ENCODE assay signal across 15 cellular contexts in genomic region chr14:75587388-75587787, GRCh38. TPM values are rescaled to one million over a fixed set of nuclear protein-coding genes. Genes with fewer than 3 reads are reported as not detected.
DNase-seq lines count a peak whose midpoint lies in the region; ATAC-seq and TF ChIP-seq lines count a peak whose summit lies in the region.
"Had no signal": no experiment of that assay in that cellular context is flagged by ENCODE, and none has a peak within 500 bp of the region (broad histone marks: within the 10 kb centered on the region; RNA-seq: fewer than 3 reads in every experiment).

No MANE protein-coding gene starts in this region.

- H3K36me3 Mint-ChIP-seq in dendritic cell treated with granulocyte-macrophage colony-stimulating factor and Interleukin-4, amounts not matched to agents 40 ng/mL and 50 ng/mL, for 4 days (ENCODE audit: low read depth): peaks cover 63% of the 10 kb centered on the region
- peaks cover 5% of the 10 kb centered on the region for H3K36me3 Mint-ChIP-seq in type B pancreatic cell
- H3K36me3 Mint-ChIP-seq in osteocyte (ENCODE audit: unreplicated experiment): no peaks in the 10 kb centered on the region
- H3K36me3 Mint-ChIP-seq: CD4-positive, alpha-beta memory T cell had no signal

- H3K9me3 ChIP-seq in Karpas-422 (ENCODE audit: low read length): no peaks in the 10 kb centered on the region; the same call in 1 of the 2 replicates

- H3K4me3 ChIP-seq in Karpas-422 (ENCODE audit: low read length) (no peak overlapping the region), dorsolateral prefrontal cortex (no peak overlapping the region)
- H3K4me3 ChIP-seq: GM23248 had no signal

- no peaks in the 10 kb centered on the region for H3K9me2 ChIP-seq in Karpas-422 (replicated peaks; ENCODE audit: insufficient read depth, low read length)

- H3K27ac Mint-ChIP-seq in dendritic cell treated with granulocyte-macrophage colony-stimulating factor and Interleukin-4, amounts not matched to agents 40 ng/mL and 50 ng/mL, for 4 days: peak overlapping the region; percentile 31
- H3K27ac Mint-ChIP-seq in type B pancreatic cell (peak overlapping the region; percentile 14), osteocyte (ENCODE audit: unreplicated experiment) (no peak overlapping the region)
- H3K27ac Mint-ChIP-seq: H9 had no signal

- H3K36me3 ChIP-seq in Karpas-422 (ENCODE audit: insufficient read depth, low read length): no peaks in the 10 kb centered on the region

- peaks cover 24% of the 10 kb centered on the region for H3K4me1 ChIP-seq in Karpas-422 (ENCODE audit: low read length)

- H3K27me3 Mint-ChIP-seq in dendritic cell treated with granulocyte-macrophage colony-stimulating factor and Interleukin-4, amounts not matched to agents 40 ng/mL and 50 ng/mL, for 4 days: no peaks in the 10 kb centered on the region
- peaks cover 11% of the 10 kb centered on the region for H3K27me3 Mint-ChIP-seq in type B pancreatic cell
- H3K27me3 Mint-ChIP-seq in osteocyte (ENCODE audit: unreplicated experiment): peaks cover 52% of the 10 kb centered on the region
- H3K27me3 Mint-ChIP-seq: CD4-positive, alpha-beta memory T cell had no signal

- no peak for ATAC-seq in GM21515 (IDR thresholded peaks at IDR 0.05; ENCODE audit: unreplicated experiment)
- ATAC-seq: HCT116 had no signal

- TF ChIP-seq CTCF in type B pancreatic cell (conservative IDR thresholded peaks at IDR 0.05): no peak
- TF ChIP-seq CTCF in osteocyte (IDR thresholded peaks at IDR 0.05): no peak
- no peak for TF ChIP-seq CTCF in dorsolateral prefrontal cortex (IDR thresholded peaks at IDR 0.05 in 54 of 56, conservative IDR thresholded peaks at IDR 0.05 in 2 of 56; ENCODE audit: low read depth in 1 of 56, partially characterized antibody in 56 of 56)

- peaks cover 8% of the 10 kb centered on the region for H3K9me3 Mint-ChIP-seq in dendritic cell treated with granulocyte-macrophage colony-stimulating factor and Interleukin-4, amounts not matched to agents 40 ng/mL and 50 ng/mL, for 4 days
- H3K9me3 Mint-ChIP-seq in type B pancreatic cell (peaks cover 4% of the 10 kb centered on the region), osteocyte (ENCODE audit: unreplicated experiment) (no peaks in the 10 kb centered on the region)
- H3K9me3 Mint-ChIP-seq: CD4-positive, alpha-beta memory T cell had no signal

- intact Hi-C loops in dendritic cell treated with granulocyte-macrophage colony-stimulating factor and Interleukin-4, amounts not matched to agents 40 ng/mL and 50 ng/mL, for 4 days (cut with micrococcal nuclease): no loop called here
- intact Hi-C loops in dorsolateral prefrontal cortex (cut with DNase I): no loop called here

- H3K27me3 ChIP-seq in Karpas-422 (ENCODE audit: low read length): 0 out of 2 replicates have a peak, but pooled peaks cover 3% of the 10 kb centered on the region
- peaks cover 0 to 5% (median 0%) of the 10 kb centered on the region in 45 donors for H3K27me3 ChIP-seq in dorsolateral prefrontal cortex

- H3K4me1 Mint-ChIP-seq in dendritic cell treated with granulocyte-macrophage colony-stimulating factor and Interleukin-4, amounts not matched to agents 40 ng/mL and 50 ng/mL, for 4 days (ENCODE audit: low read depth): peaks cover 36% of the 10 kb centered on the region
- H3K4me1 Mint-ChIP-seq in type B pancreatic cell (ENCODE audit: unreplicated experiment) (no peaks in the 10 kb centered on the region), osteocyte (ENCODE audit: unreplicated experiment) (no peaks in the 10 kb centered on the region)
- H3K4me1 Mint-ChIP-seq: CD4-positive, alpha-beta memory T cell had no signal

- H3K4me3 Mint-ChIP-seq in dendritic cell treated with granulocyte-macrophage colony-stimulating factor and Interleukin-4, amounts not matched to agents 40 ng/mL and 50 ng/mL, for 4 days: no peak overlapping the region
- H3K4me3 Mint-ChIP-seq in type B pancreatic cell (no peak overlapping the region), osteocyte (ENCODE audit: unreplicated experiment) (no peak overlapping the region)
- H3K4me3 Mint-ChIP-seq: CD4-positive, alpha-beta memory T cell; H9 had no signal

- no peak for DNase-seq in Karpas-422
- DNase-seq in type B pancreatic cell (ENCODE audit: extremely low spot score, unreplicated experiment): no peak
- DNase-seq in osteocyte (ENCODE audit: extremely low spot score, unreplicated experiment): no peak
- no peak for DNase-seq in dorsolateral prefrontal cortex
- DNase-seq: C1 segment of cervical spinal cord; Calu3; CD4-positive, alpha-beta memory T cell; COR-L47; DMS53; DMS79 treated with DMSO at 0.1 percent for 48 hours; GM23248; H9 had no signal

- H3K27ac ChIP-seq in Karpas-422 (ENCODE audit: low read length) (no peak overlapping the region), dorsolateral prefrontal cortex (no peak overlapping the region)
- H3K27ac ChIP-seq: GM23248 had no signal

- no peaks in the 10 kb centered on the region for H3K79me2 ChIP-seq in Karpas-422 (ENCODE audit: low read length)

- peak overlapping the region; percentile 18 for H3K4me2 ChIP-seq in Karpas-422 (ENCODE audit: low read depth, low read length, poor library complexity, severe bottlenecking)

- H4K20me1 ChIP-seq in Karpas-422 (ENCODE audit: insufficient read depth, low read depth, low read length): no peaks in the 10 kb centered on the region

- no peak overlapping the region for H2AFZ ChIP-seq in Karpas-422 (ENCODE audit: low read length)
- H2AFZ ChIP-seq: GM23248 had no signal

- no peak overlapping the region for H3K9ac ChIP-seq in Karpas-422 (ENCODE audit: low read length)
- H3K9ac ChIP-seq: GM23248 had no signal

RNA-seq across cellular contexts. Expression of gene FLVCR2, which starts 9.0 kb away (rescaled TPM):
- total RNA-seq in Karpas-422 (2014; rRNA removed; shearing (Covaris generic); ENCODE audit: low replicate concordance): not detected in 2 replicates
- total RNA-seq in type B pancreatic cell (ENCODE audit: low replicate concordance): 5.6 and 11.8 TPM in 2 replicates
- 0.94 and 1.2 TPM in 2 replicates for total RNA-seq in osteocyte
- 10 to 100 TPM in 39 of 120 experiments, 1 to 10 TPM in 78, under 1 TPM in 3; 0.72 to 33.0 (median 7.0) TPM for total RNA-seq in dorsolateral prefrontal cortex
- total RNA-seq: GM23248 had no signal
